ENCODE assay signal across 14 cellular contexts in the genomic region with DNA sequence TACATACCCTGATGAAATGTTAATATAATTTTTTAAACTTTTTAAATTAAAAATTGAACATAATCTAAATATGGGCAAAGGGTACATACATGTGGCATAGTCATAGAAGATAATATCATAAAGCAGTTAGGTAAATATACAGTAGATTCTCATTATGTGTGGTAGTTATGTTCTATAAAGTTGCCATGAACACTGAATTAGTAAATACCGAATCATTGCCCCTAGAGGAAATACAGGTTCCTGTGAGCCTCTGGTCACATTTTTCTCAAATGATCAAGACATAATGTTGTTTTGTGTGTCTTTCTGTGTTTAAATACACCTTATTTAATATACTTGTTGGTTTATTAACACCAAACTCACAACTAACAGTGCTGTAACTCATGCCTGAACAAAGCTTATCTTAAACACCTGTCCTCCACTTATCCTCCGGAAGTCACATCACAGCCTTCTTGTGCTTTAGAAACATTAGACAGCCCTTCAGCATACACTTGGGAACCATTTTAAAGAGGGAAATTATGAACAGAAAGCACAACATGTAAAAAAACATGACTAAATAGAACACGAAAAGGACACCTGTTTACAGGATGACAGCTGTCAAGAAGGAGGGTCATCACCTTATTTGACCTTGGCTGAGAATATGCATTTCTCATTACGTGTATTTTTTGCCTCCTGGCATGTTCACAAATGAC.
A peak's percentile ranks its signal among the peaks of the same experiment; 100 is the strongest.
DNase-seq lines count a peak whose midpoint lies in the region; ATAC-seq and TF ChIP-seq lines count a peak whose summit lies in the region.
"Had no signal": no experiment of that assay in that cellular context is flagged by ENCODE, and none has a peak within 500 bp of the region (broad histone marks: within the 10 kb centered on the region; RNA-seq: fewer than 3 reads in every experiment).

No MANE protein-coding gene starts in this region.

- H3K27ac ChIP-seq in RWPE1 = no peak overlapping the region
- no peak overlapping the region for H3K27ac ChIP-seq in left ventricle myocardium inferior (replicated peaks)
- no peak overlapping the region for H3K27ac ChIP-seq in A673 (ENCODE audit: low read depth, low read length, poor library complexity, severe bottlenecking)
- H3K27ac ChIP-seq: C4-2B, VCaP had no signal

- DNase-seq in NCI-H187 treated with DMSO at 0.1 percent for 48 hours (lab: John Stamatoyannopoulos, UW) (peak; percentile 90), RWPE1 (ENCODE audit: low spot score) (peak; percentile 20), kidney tubule cell (ENCODE audit: low spot score) (peak; percentile 51), left ventricle myocardium inferior (no peak), left lobe of liver (ENCODE audit: low spot score) (no peak), A673 (ENCODE audit: low spot score) (no peak)
- DNase-seq: activated T-cell treated with anti-CD3 and anti-CD28 coated beads for 4 hours; head of caudate nucleus; Right ventricle myocardium superior; stimulated activated naive B cell treated with anti-CD40 and anti-IgM and Interleukin-4, amounts not matched to agents 10 μg/mL and 1 μg/mL and 100 μg/mL, for 72 hours had no signal

- H3K4me3 ChIP-seq in left ventricle myocardium inferior (no peak overlapping the region), A673 (ENCODE audit: low read depth, low read length, poor library complexity, severe bottlenecking) (no peak overlapping the region)

- CTCF ChIA-PET in RWPE1 (lab: Yijun Ruan, JAX) (no interaction called here), A673 (lab: Charles Lee) (no interaction called here)

- H3K4me1 ChIP-seq in left ventricle myocardium inferior = no peaks in the 10 kb centered on the region
- no peaks in the 10 kb centered on the region for H3K4me1 ChIP-seq in A673 (ENCODE audit: insufficient read depth, low read length, poor library complexity, severe bottlenecking)

- ATAC-seq in GM19463 (IDR thresholded peaks at IDR 0.05; ENCODE audit: unreplicated experiment) (peak; percentile 38), GM21528 (IDR thresholded peaks at IDR 0.05; ENCODE audit: low FRiP score, unreplicated experiment) (no peak), left lobe of liver (no peak)
- ATAC-seq: stimulated activated naive B cell treated with anti-CD40 and anti-IgM and Interleukin-4, amounts not matched to agents 10 μg/mL and 1 μg/mL and 100 μg/mL, for 72 hours had no signal

- POLR2A ChIA-PET in RWPE1 (lab: Yijun Ruan, JAX; ENCODE audit: low non-redundant PET) (no interaction called here), A673 (lab: Charles Lee; ENCODE audit: low non-redundant PET) (no interaction called here)

- BruUV-seq in A673 (replicated peaks; lab: Mats Ljungman, UMichigan) = no TSS peak

- intact Hi-C loops in left ventricle myocardium inferior (cut with micrococcal nuclease) = no loop called here
- intact Hi-C loops in A673 (cut with micrococcal nuclease; ENCODE audit: unreplicated experiment) = no loop called here

- TF ChIP-seq CTCF in RWPE1 (conservative IDR thresholded peaks at IDR 0.05; ENCODE audit: low read depth) (no peak), left ventricle myocardium inferior (IDR thresholded peaks at IDR 0.05; ENCODE audit: borderline replicate concordance) (no peak), A673 (conservative IDR thresholded peaks at IDR 0.05; ENCODE audit: low read depth, low read length) (no peak)

- H3K36me3 ChIP-seq in left ventricle myocardium inferior = no peaks in the 10 kb centered on the region
- H3K36me3 ChIP-seq in A673 (ENCODE audit: insufficient read depth, low read length, poor library complexity, severe bottlenecking) = no peaks in the 10 kb centered on the region

- H3K27me3 ChIP-seq in left ventricle myocardium inferior (ENCODE audit: low read depth) = no peaks in the 10 kb centered on the region
- H3K27me3 ChIP-seq in A673 (replicated peaks; ENCODE audit: insufficient read depth, low read depth, low read length, poor library complexity) = no peaks in the 10 kb centered on the region

- no peaks in the 10 kb centered on the region for H3K9me3 ChIP-seq in left ventricle myocardium inferior (replicated peaks)
- no peaks in the 10 kb centered on the region for H3K9me3 ChIP-seq in A673 (ENCODE audit: low read depth, low read length, poor library complexity, severe bottlenecking)

Comparison
In these comparisons a context has a peak if more than half of its experiments do, and no peak if none do; other contexts are left out.
1. DNase-seq: peak in NCI-H187 treated with DMSO at 0.1 percent for 48 hours (single experiment), RWPE1 (single experiment) and kidney tubule cell (single experiment); none in left ventricle myocardium inferior (single experiment), left lobe of liver (single experiment) and A673 (single experiment).